In the genomic region with DNA sequence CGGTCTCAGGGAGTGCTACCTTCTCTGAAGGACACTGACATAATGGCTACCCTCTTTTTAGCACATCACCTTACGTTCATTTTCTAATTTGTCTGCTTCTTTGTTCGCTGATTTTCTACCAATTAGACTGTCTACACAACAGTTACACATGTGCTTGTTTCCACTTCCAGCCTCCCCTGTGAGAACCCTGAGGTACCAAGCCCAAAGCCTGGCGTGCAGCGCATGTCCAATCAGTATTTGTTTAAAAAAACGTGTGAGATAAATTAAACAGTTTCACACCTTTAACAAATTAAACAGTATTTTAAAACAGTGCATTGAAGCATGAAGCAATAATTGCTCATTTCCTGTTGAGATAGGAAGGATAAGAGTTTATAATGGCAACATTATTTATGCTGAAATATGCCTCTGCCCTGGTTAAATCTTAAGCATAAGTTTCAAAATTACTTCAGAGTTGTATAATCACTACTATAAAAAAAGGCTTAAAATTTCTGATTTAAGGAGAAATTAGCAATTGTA, we compare ENCODE assay signal across 15 cellular contexts.
"Had no signal": no experiment of that assay in that cellular context is flagged by ENCODE, and none has a peak within 500 bp of the region (broad histone marks: within the 10 kb centered on the region; RNA-seq: fewer than 3 reads in every experiment).

No MANE protein-coding gene starts in this region.

- H3K4me3 Mint-ChIP-seq: activated CD4-positive, alpha-beta T cell treated with anti-CD3 and anti-CD28 coated beads for 36 hours; activated CD8-positive, alpha-beta T cell treated with anti-CD3 and anti-CD28 coated beads, Interleukin-2, amount 10 ng/mL, durations not matched to agents 7 days and 5 days; activated naive CD4-positive, alpha-beta T cell treated with anti-CD3 and anti-CD28 coated beads for 36 hours; dendritic cell treated with granulocyte-macrophage colony-stimulating factor and Interleukin-4, amounts not matched to agents 40 ng/mL and 50 ng/mL, for 4 days; naive thymus-derived CD8-positive, alpha-beta T cell; stimulated activated memory B cell treated with anti-CD40 and anti-IgM and Interleukin-4, amounts not matched to agents 10 μg/mL and 1 μg/mL and 100 μg/mL, for 72 hours had no signal

- H3K27ac Mint-ChIP-seq: activated CD4-positive, alpha-beta T cell treated with anti-CD3 and anti-CD28 coated beads for 36 hours; activated CD8-positive, alpha-beta T cell treated with anti-CD3 and anti-CD28 coated beads, Interleukin-2, amount 10 ng/mL, durations not matched to agents 7 days and 5 days; activated naive CD4-positive, alpha-beta T cell treated with anti-CD3 and anti-CD28 coated beads for 36 hours; dendritic cell treated with granulocyte-macrophage colony-stimulating factor and Interleukin-4, amounts not matched to agents 40 ng/mL and 50 ng/mL, for 4 days; progenitor cell of endocrine pancreas; stimulated activated memory B cell treated with anti-CD40 and anti-IgM and Interleukin-4, amounts not matched to agents 10 μg/mL and 1 μg/mL and 100 μg/mL, for 72 hours had no signal

- DNase-seq: activated CD4-positive, alpha-beta T cell treated with anti-CD3 and anti-CD28 coated beads for 36 hours; activated CD8-positive, alpha-beta memory T cell treated with anti-CD3 and anti-CD28 coated beads, Interleukin-2, amount 50 U/mL, for 48 hours; activated CD8-positive, alpha-beta T cell treated with anti-CD3 and anti-CD28 coated beads, Interleukin-2, amount 10 ng/mL, durations not matched to agents 7 days and 5 days; activated naive CD4-positive, alpha-beta T cell treated with anti-CD3 and anti-CD28 coated beads for 36 hours; central memory CD4-positive, alpha-beta T cell; hypothalamus; left colon; naive thymus-derived CD8-positive, alpha-beta T cell; occipital lobe; right cardiac atrium; transverse colon; WERI-Rb-1 had no signal

- ATAC-seq: activated CD4-positive, alpha-beta T cell treated with anti-CD3 and anti-CD28 coated beads for 36 hours; activated CD8-positive, alpha-beta T cell treated with anti-CD3 and anti-CD28 coated beads, Interleukin-2, amount 10 ng/mL, durations not matched to agents 7 days and 5 days; left colon; naive thymus-derived CD8-positive, alpha-beta T cell; right cardiac atrium; stimulated activated memory B cell treated with anti-CD40 and anti-IgM and Interleukin-4, amounts not matched to agents 10 μg/mL and 1 μg/mL and 100 μg/mL, for 72 hours had no signal

- H3K27me3 Mint-ChIP-seq: activated CD4-positive, alpha-beta T cell treated with anti-CD3 and anti-CD28 coated beads for 36 hours; dendritic cell treated with granulocyte-macrophage colony-stimulating factor and Interleukin-4, amounts not matched to agents 40 ng/mL and 50 ng/mL, for 4 days; naive thymus-derived CD8-positive, alpha-beta T cell; stimulated activated memory B cell treated with anti-CD40 and anti-IgM and Interleukin-4, amounts not matched to agents 10 μg/mL and 1 μg/mL and 100 μg/mL, for 72 hours had no signal

- H3K9me3 Mint-ChIP-seq: activated naive CD4-positive, alpha-beta T cell treated with anti-CD3 and anti-CD28 coated beads for 36 hours; dendritic cell treated with granulocyte-macrophage colony-stimulating factor and Interleukin-4, amounts not matched to agents 40 ng/mL and 50 ng/mL, for 4 days; naive thymus-derived CD8-positive, alpha-beta T cell; stimulated activated memory B cell treated with anti-CD40 and anti-IgM and Interleukin-4, amounts not matched to agents 10 μg/mL and 1 μg/mL and 100 μg/mL, for 72 hours had no signal
